20 cellular contexts compared by ENCODE assay signal in the genomic region with DNA sequence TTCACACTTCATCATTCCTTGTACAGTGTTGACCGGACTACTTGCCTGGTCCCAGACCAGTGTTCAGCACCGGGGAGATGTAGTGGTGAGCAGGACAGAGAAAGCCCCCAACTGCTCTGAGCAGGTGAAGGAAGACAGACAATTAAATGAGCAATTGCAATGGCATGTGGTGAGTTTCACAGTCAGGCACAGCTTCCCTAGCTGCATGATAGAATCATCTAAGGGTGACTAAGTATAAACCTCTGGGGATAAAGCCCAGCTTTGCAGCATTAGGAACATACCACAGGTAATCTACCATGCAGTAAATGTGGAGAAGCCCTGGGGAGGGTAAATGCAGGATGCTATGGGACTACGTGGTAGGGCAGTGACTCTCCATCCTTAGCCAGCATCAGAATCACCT. TPM values are rescaled to one million over a fixed set of nuclear protein-coding genes. Genes with fewer than 3 reads are reported as not detected.
DNase-seq lines count a peak whose midpoint lies in the region; ATAC-seq, FAIRE-seq and TF ChIP-seq lines count a peak whose summit lies in the region.
"Had no signal": no experiment of that assay in that cellular context is flagged by ENCODE, and none has a peak within 500 bp of the region (broad histone marks: within the 10 kb centered on the region; RNA-seq: fewer than 3 reads in every experiment).

No MANE protein-coding gene starts in this region.

- H3K9me3 Mint-ChIP-seq in astrocyte (ENCODE audit: unreplicated experiment) = no peaks in the 10 kb centered on the region
- H3K9me3 Mint-ChIP-seq: activated CD4-positive, alpha-beta T cell treated with anti-CD3 and anti-CD28 coated beads, Interleukin-2, amount 10 ng/mL, durations not matched to agents 24 days and 14 days; activated T-helper 2 cell treated with anti-CD3 and anti-CD28 coated beads, Interferon-gamma antibody, Interleukin-2, Interleukin-4, amounts not matched to agents 10 μg/mL and 5 μg/mL and 100 μg/mL, durations not matched to agents 14 hours and 24 hours and 36 hours; mesothelial cell of epicardium; T-helper 1 cell treated with Interleukin-12 subunit alpha and Interleukin-12 subunit beta and Interleukin-4 antibody, amounts not matched to agents 30 μg/mL and 1 μg/mL, for 36 hours had no signal

- H3K4me3 ChIP-seq in astrocyte (ENCODE audit: insufficient read depth, low read depth, low read length) (no peak overlapping the region), MM.1S (ENCODE audit: low read length) (no peak overlapping the region)
- H3K4me3 ChIP-seq: transverse colon had no signal

- no peaks in the 10 kb centered on the region for H3K9me2 ChIP-seq in MM.1S (replicated peaks; ENCODE audit: insufficient read depth, low read length)

- H3K4me3 Mint-ChIP-seq in astrocyte (ENCODE audit: unreplicated experiment) = no peak overlapping the region
- H3K4me3 Mint-ChIP-seq: activated CD4-positive, alpha-beta T cell treated with anti-CD3 and anti-CD28 coated beads, Interleukin-2, amount 10 ng/mL, durations not matched to agents 24 days and 14 days; mesothelial cell of epicardium; T-helper 1 cell treated with Interleukin-12 subunit alpha and Interleukin-12 subunit beta and Interleukin-4 antibody, amounts not matched to agents 30 μg/mL and 1 μg/mL, for 36 hours had no signal

- H3F3A ChIP-seq in MM.1S (ENCODE audit: insufficient read depth, low read length) = no peaks in the 10 kb centered on the region

- no peaks in the 10 kb centered on the region for H3K79me2 ChIP-seq in astrocyte (ENCODE audit: insufficient read depth, low read length)
- H3K79me2 ChIP-seq in MM.1S (ENCODE audit: low read length) = no peaks in the 10 kb centered on the region

- H3K9ac ChIP-seq in astrocyte (ENCODE audit: low read length) = no peak overlapping the region
- no peak overlapping the region for H3K9ac ChIP-seq in MM.1S (ENCODE audit: low read length)

- H3K27me3 Mint-ChIP-seq in astrocyte (ENCODE audit: low read depth, unreplicated experiment) = no peaks in the 10 kb centered on the region
- H3K27me3 Mint-ChIP-seq: activated CD4-positive, alpha-beta T cell treated with anti-CD3 and anti-CD28 coated beads, Interleukin-2, amount 10 ng/mL, durations not matched to agents 24 days and 14 days had no signal

- H3K4me1 ChIP-seq in astrocyte (ENCODE audit: insufficient read depth, low read length) = peaks cover 23% of the 10 kb centered on the region
- H3K4me1 ChIP-seq in MM.1S (ENCODE audit: low read length) = peaks cover 4% of the 10 kb centered on the region; the same call in 1 of the 2 replicates
- H3K4me1 ChIP-seq: transverse colon had no signal

- H3K4me2 ChIP-seq in astrocyte (ENCODE audit: low read length) (peak overlapping the region; percentile 60), MM.1S (ENCODE audit: low read depth, low read length) (no peak overlapping the region)

- H3K36me3 Mint-ChIP-seq in astrocyte (ENCODE audit: low read depth, unreplicated experiment) = no peaks in the 10 kb centered on the region
- H3K36me3 Mint-ChIP-seq: mesothelial cell of epicardium had no signal

- H3K9me3 ChIP-seq in astrocyte (ENCODE audit: insufficient read depth, low read depth, low read length) = no peaks in the 10 kb centered on the region
- H3K9me3 ChIP-seq in MM.1S (replicated peaks; ENCODE audit: insufficient read depth, low read length) = no peaks in the 10 kb centered on the region
- H3K9me3 ChIP-seq: transverse colon had no signal

- H3K36me3 ChIP-seq in astrocyte (ENCODE audit: insufficient read depth, low read length) (no peaks in the 10 kb centered on the region), MM.1S (replicated peaks; ENCODE audit: insufficient read depth, low read length) (no peaks in the 10 kb centered on the region)
- H3K36me3 ChIP-seq: transverse colon had no signal

- DNase-seq in AG08395 (ENCODE audit: low spot score) = peak; percentile 52
- DNase-seq in HT1080 (ENCODE audit: low read depth) = peak; percentile 77
- DNase-seq in astrocyte (ENCODE audit: low read depth) = peak; percentile 71
- peak; percentile 84 for DNase-seq in kidney glomerular epithelial cell (lab: John Stamatoyannopoulos, UW)
- DNase-seq in UCSD-AML1 (lab: John Stamatoyannopoulos, UW; ENCODE audit: unreplicated experiment) = no peak
- DNase-seq in MM.1S = no peak
- DNase-seq: activated CD4-positive, alpha-beta T cell treated with anti-CD3 and anti-CD28 coated beads, Interleukin-2, amount 10 ng/mL, durations not matched to agents 24 days and 14 days; DMS153; NCI-H1105 treated with DMSO at 0.1 percent for 48 hours; NCI-H345; occipital lobe; stimulated activated CD4-positive, alpha-beta T cell treated with anti-CD3 and anti-CD28 coated beads, Interleukin-15, amount 100 ng/mL, for 24 hours; transverse colon had no signal

- no peak for TF ChIP-seq CTCF in astrocyte (IDR thresholded peaks at IDR 0.05; ENCODE audit: insufficient read depth, low read depth, low read length)
- TF ChIP-seq CTCF in MM.1S (IDR thresholded peaks at IDR 0.05; ENCODE audit: low read length) = no peak

- no peak overlapping the region for H3K27ac Mint-ChIP-seq in astrocyte (ENCODE audit: unreplicated experiment)
- H3K27ac Mint-ChIP-seq: activated CD4-positive, alpha-beta T cell treated with anti-CD3 and anti-CD28 coated beads, Interleukin-2, amount 10 ng/mL, durations not matched to agents 24 days and 14 days; activated T-helper 2 cell treated with anti-CD3 and anti-CD28 coated beads, Interferon-gamma antibody, Interleukin-2, Interleukin-4, amounts not matched to agents 10 μg/mL and 5 μg/mL and 100 μg/mL, durations not matched to agents 14 hours and 24 hours and 36 hours; mesothelial cell of epicardium; T-helper 1 cell treated with Interleukin-12 subunit alpha and Interleukin-12 subunit beta and Interleukin-4 antibody, amounts not matched to agents 30 μg/mL and 1 μg/mL, for 36 hours had no signal

- peaks cover 17% of the 10 kb centered on the region for H3K4me1 Mint-ChIP-seq in astrocyte (ENCODE audit: low read depth, unreplicated experiment)
- H3K4me1 Mint-ChIP-seq: mesothelial cell of epicardium had no signal

- peak; percentile 39 for FAIRE-seq in astrocyte (lab: Jason Lieb, UNC)
- FAIRE-seq: GM12891, H1 had no signal

- H4K20me1 ChIP-seq in astrocyte (ENCODE audit: insufficient read depth, low read length) (no peaks in the 10 kb centered on the region), MM.1S (ENCODE audit: insufficient read depth, low read length) (no peaks in the 10 kb centered on the region)

- no peaks in the 10 kb centered on the region for H3K27me3 ChIP-seq in astrocyte (ENCODE audit: insufficient read depth, low read length)
- no peaks in the 10 kb centered on the region for H3K27me3 ChIP-seq in MM.1S (replicated peaks; ENCODE audit: insufficient read depth, low read length)
- H3K27me3 ChIP-seq: transverse colon had no signal

- ATAC-seq in GM19351 (IDR thresholded peaks at IDR 0.05; ENCODE audit: unreplicated experiment) (no peak), HG02938 (IDR thresholded peaks at IDR 0.05; ENCODE audit: unreplicated experiment) (no peak)

- H2AFZ ChIP-seq in astrocyte (ENCODE audit: low read depth, low read length) (no peak overlapping the region), MM.1S (ENCODE audit: low read length) (no peak overlapping the region)

- H3K27ac ChIP-seq in astrocyte (ENCODE audit: low read depth, low read length) = peak overlapping the region; percentile 44
- no peak overlapping the region for H3K27ac ChIP-seq in MM.1S (ENCODE audit: low read length)
- H3K27ac ChIP-seq: transverse colon had no signal

RNA-seq across cellular contexts. Expression of gene TMA16, which starts 47.8 kb away (rescaled TPM):
- total RNA-seq in HT1080 (2014; rRNA removed; shearing (Covaris generic)) = 56.3 and 67.1 TPM in 2 replicates
- 68.3 and 85.1 TPM in 2 replicates for polyA plus RNA-seq in HT1080 (2015; cell fraction: cytosol; rRNA removed)
- 46.5 and 49.0 TPM in 2 replicates for polyA plus RNA-seq in HT1080 (2015; cell fraction: nucleus; rRNA removed)
- total RNA-seq in astrocyte = 33.3 and 33.5 TPM in 2 replicates

Comparison
In these comparisons a context has a peak if more than half of its experiments do, and no peak if none do; other contexts are left out.
1. DNase-seq: peak in AG08395 (single experiment), HT1080 (single experiment), astrocyte (single experiment) and kidney glomerular epithelial cell (single experiment); none in UCSD-AML1 (single experiment) and MM.1S (single experiment).